In genomic region chr1:115251856-115252255, GRCh38 we compare ENCODE assay signal across 8 cellular contexts.
A peak's percentile ranks its signal among the peaks of the same experiment; 100 is the strongest.
DNase-seq lines count a peak whose midpoint lies in the region; ATAC-seq and TF ChIP-seq lines count a peak whose summit lies in the region.
"Had no signal": no experiment of that assay in that cellular context is flagged by ENCODE, and none has a peak within 500 bp of the region (broad histone marks: within the 10 kb centered on the region; RNA-seq: fewer than 3 reads in every experiment).

No MANE protein-coding gene starts in this region.

- DNase-seq in HCEC 1CT, result peak; percentile 93
- DNase-seq in amniotic epithelial cell (ENCODE audit: low read depth), result peak; percentile 95
- no peak for DNase-seq in heart left ventricle
- peak; percentile 71 for DNase-seq in stromal cell of bone marrow (ENCODE audit: low read depth)
- no peak for DNase-seq in NCI-H524 treated with DMSO at 0.1 percent for 48 hours (lab: John Stamatoyannopoulos, UW)
- no peak for DNase-seq in activated T-cell treated with anti-CD3 and anti-CD28 coated beads, Interleukin-2, amount 50 U/mL, for 24 hours
- DNase-seq: activated naive CD4-positive, alpha-beta T cell treated with anti-CD3 and anti-CD28 coated beads for 36 hours had no signal

- ATAC-seq in heart left ventricle (peak; percentile 87 to 96 (median 90)), HG02759 (IDR thresholded peaks at IDR 0.05; ENCODE audit: unreplicated experiment) (no peak)

- no peak overlapping the region for H3K4me3 Mint-ChIP-seq in activated T-cell treated with anti-CD3 and anti-CD28 coated beads, Interleukin-2, amount 50 U/mL, for 24 hours
- H3K4me3 Mint-ChIP-seq: activated naive CD4-positive, alpha-beta T cell treated with anti-CD3 and anti-CD28 coated beads for 36 hours had no signal

- peaks cover 16% of the 10 kb centered on the region for H3K27me3 Mint-ChIP-seq in activated T-cell treated with anti-CD3 and anti-CD28 coated beads, Interleukin-2, amount 50 U/mL, for 24 hours

- H3K27me3 ChIP-seq in heart left ventricle, result no peaks in the 10 kb centered on the region

- H3K4me1 ChIP-seq in heart left ventricle, result peaks cover 0 to 17% (median 11%) of the 10 kb centered on the region in 12 donors

- no peak overlapping the region for H3K27ac Mint-ChIP-seq in activated T-cell treated with anti-CD3 and anti-CD28 coated beads, Interleukin-2, amount 50 U/mL, for 24 hours
- H3K27ac Mint-ChIP-seq: activated naive CD4-positive, alpha-beta T cell treated with anti-CD3 and anti-CD28 coated beads for 36 hours had no signal

- intact Hi-C loops in heart left ventricle (cut with DNase I), result loop anchor here in 3 of 10 donors (2.0 to 5.0 kb wide), 2 partner anchors 55 to 67 kb away; no protein-coding TSS in a partner anchor

- no peak for TF ChIP-seq POLR2A in heart left ventricle (IDR thresholded peaks at IDR 0.05)

- TF ChIP-seq CTCF in heart left ventricle (IDR thresholded peaks at IDR 0.05), result no peak

- H3K9me3 ChIP-seq in heart left ventricle, result peaks cover 0 to 30% (median 2%) of the 10 kb centered on the region in 12 donors

- H3K36me3 Mint-ChIP-seq in activated T-cell treated with anti-CD3 and anti-CD28 coated beads, Interleukin-2, amount 50 U/mL, for 24 hours (ENCODE audit: low read depth), result no peaks in the 10 kb centered on the region

- H3K4me1 Mint-ChIP-seq in activated T-cell treated with anti-CD3 and anti-CD28 coated beads, Interleukin-2, amount 50 U/mL, for 24 hours (ENCODE audit: low read depth), result no peaks in the 10 kb centered on the region

- peak overlapping the region in 10 of 12 donors; percentile 6 to 80 (median 66) for H3K27ac ChIP-seq in heart left ventricle

- H3K36me3 ChIP-seq in heart left ventricle, result no peaks in the 10 kb centered on the region

- peaks cover 2% of the 10 kb centered on the region for H3K9me3 Mint-ChIP-seq in activated T-cell treated with anti-CD3 and anti-CD28 coated beads, Interleukin-2, amount 50 U/mL, for 24 hours

- 21 to 42% (median 22%) methylated on average over 2 of the region's 2 CpGs for WGBS in heart left ventricle, 4 donors

- no peak overlapping the region for H3K4me3 ChIP-seq in heart left ventricle

Comparison
In these comparisons a context has a peak if more than half of its experiments do, and no peak if none do; other contexts are left out.
1. DNase-seq: peak in HCEC 1CT (single experiment), amniotic epithelial cell (single experiment) and stromal cell of bone marrow (single experiment); none in heart left ventricle (0 of 5), NCI-H524 treated with DMSO at 0.1 percent for 48 hours (single experiment) and activated T-cell treated with anti-CD3 and anti-CD28 coated beads, Interleukin-2, amount 50 U/mL, for 24 hours (single experiment).